13 cellular contexts compared by ENCODE assay signal in genomic region chr20:61874421-61875068, GRCh38.
A peak's percentile ranks its signal among the peaks of the same experiment; 100 is the strongest.
DNase-seq lines count a peak whose midpoint lies in the region; ATAC-seq, FAIRE-seq and TF ChIP-seq lines count a peak whose summit lies in the region.
"Had no signal": no experiment of that assay in that cellular context is flagged by ENCODE, and none has a peak within 500 bp of the region (broad histone marks: within the 10 kb centered on the region; RNA-seq: fewer than 3 reads in every experiment).

No MANE protein-coding gene starts in this region.

- no peaks in the 10 kb centered on the region for H3K9me3 Mint-ChIP-seq in activated naive CD8-positive, alpha-beta T cell treated with anti-CD3 and anti-CD28 coated beads for 36 hours
- H3K9me3 Mint-ChIP-seq in naive thymus-derived CD8-positive, alpha-beta T cell = no peaks in the 10 kb centered on the region

- H3K4me3 Mint-ChIP-seq in activated naive CD8-positive, alpha-beta T cell treated with anti-CD3 and anti-CD28 coated beads for 36 hours = no peak overlapping the region
- no peak overlapping the region for H3K4me3 Mint-ChIP-seq in naive thymus-derived CD8-positive, alpha-beta T cell
- H3K4me3 Mint-ChIP-seq: mesothelial cell of epicardium had no signal

- H3K9me3 ChIP-seq in Karpas-422 (ENCODE audit: low read length) = no peaks in the 10 kb centered on the region
- no peaks in the 10 kb centered on the region for H3K9me3 ChIP-seq in right cardiac atrium (ENCODE audit: control insufficient read depth, low read length)
- H3K9me3 ChIP-seq: transverse colon had no signal

- DNase-seq in D721Med (ENCODE audit: insufficient read length, low spot score) (no peak), Karpas-422 (peak; percentile 83), right cardiac atrium (peak; percentile 38 to 76 (median 53)), left lobe of liver (ENCODE audit: low spot score) (no peak)
- DNase-seq in activated naive CD8-positive, alpha-beta T cell treated with anti-CD3 and anti-CD28 coated beads for 36 hours = no peak
- DNase-seq in naive thymus-derived CD8-positive, alpha-beta T cell = no peak
- DNase-seq: activated effector memory CD4-positive, alpha-beta T cell treated with Interleukin-2 at 50 U/mL for 16 hours; stimulated activated CD4-positive, alpha-beta T cell treated with anti-CD3 and anti-CD28 coated beads, Interleukin-2, amount 100 ng/mL, for 24 hours; transverse colon had no signal

- H3K9ac ChIP-seq in Karpas-422 (ENCODE audit: low read length) = no peak overlapping the region

- FAIRE-seq in D721Med (lab: Jason Lieb, UNC) = no peak
- FAIRE-seq: endothelial cell of umbilical vein had no signal

- H3K27ac Mint-ChIP-seq in activated naive CD8-positive, alpha-beta T cell treated with anti-CD3 and anti-CD28 coated beads for 36 hours = no peak overlapping the region
- no peak overlapping the region for H3K27ac Mint-ChIP-seq in naive thymus-derived CD8-positive, alpha-beta T cell
- H3K27ac Mint-ChIP-seq: mesothelial cell of epicardium had no signal

- no peaks in the 10 kb centered on the region for H3K79me2 ChIP-seq in Karpas-422 (ENCODE audit: low read length)

- H4K20me1 ChIP-seq in Karpas-422 (ENCODE audit: insufficient read depth, low read depth, low read length) = peaks cover 25% of the 10 kb centered on the region; the same call in 1 of the 2 replicates

- ATAC-seq in right cardiac atrium = peak; percentile 20 to 60
- no peak for ATAC-seq in left lobe of liver
- no peak for ATAC-seq in naive thymus-derived CD8-positive, alpha-beta T cell
- no peak for ATAC-seq in HG03025 (IDR thresholded peaks at IDR 0.05; ENCODE audit: low FRiP score, unreplicated experiment)

- H3K9me2 ChIP-seq in Karpas-422 (replicated peaks; ENCODE audit: insufficient read depth, low read length) = no peaks in the 10 kb centered on the region

- no peak overlapping the region for H3K4me2 ChIP-seq in Karpas-422 (ENCODE audit: low read depth, low read length, poor library complexity, severe bottlenecking)

- WGBS in right cardiac atrium = 47% methylated on average over 27 of the region's 27 CpGs

- no peak overlapping the region for H3K27ac ChIP-seq in Karpas-422 (ENCODE audit: low read length)
- peak overlapping the region; percentile 24; the same call in 1 of the 2 replicates for H3K27ac ChIP-seq in VCaP
- no peak overlapping the region for H3K27ac ChIP-seq in right cardiac atrium (ENCODE audit: low read length)
- H3K27ac ChIP-seq: transverse colon had no signal

- intact Hi-C loops in right cardiac atrium (cut with DNase I) = no loop called here

- no peaks in the 10 kb centered on the region for H3K27me3 ChIP-seq in Karpas-422 (ENCODE audit: low read length)
- no peaks in the 10 kb centered on the region for H3K27me3 ChIP-seq in right cardiac atrium (ENCODE audit: control insufficient read depth, insufficient read depth)
- H3K27me3 ChIP-seq: transverse colon had no signal

- TF ChIP-seq CTCF in D721Med (IDR thresholded peaks at IDR 0.05; ENCODE audit: insufficient read depth, missing control alignments) (peak; percentile 5), VCaP (conservative IDR thresholded peaks at IDR 0.05) (peak; percentile 86)

- no peak overlapping the region for H2AFZ ChIP-seq in Karpas-422 (ENCODE audit: low read length)

- H3K27me3 Mint-ChIP-seq in activated naive CD8-positive, alpha-beta T cell treated with anti-CD3 and anti-CD28 coated beads for 36 hours = no peaks in the 10 kb centered on the region
- H3K27me3 Mint-ChIP-seq in naive thymus-derived CD8-positive, alpha-beta T cell = no peaks in the 10 kb centered on the region

- no peaks in the 10 kb centered on the region for H3K36me3 Mint-ChIP-seq in activated naive CD8-positive, alpha-beta T cell treated with anti-CD3 and anti-CD28 coated beads for 36 hours
- no peaks in the 10 kb centered on the region for H3K36me3 Mint-ChIP-seq in naive thymus-derived CD8-positive, alpha-beta T cell
- H3K36me3 Mint-ChIP-seq: mesothelial cell of epicardium had no signal

- no peaks in the 10 kb centered on the region for H3K4me1 Mint-ChIP-seq in activated naive CD8-positive, alpha-beta T cell treated with anti-CD3 and anti-CD28 coated beads for 36 hours
- no peaks in the 10 kb centered on the region for H3K4me1 Mint-ChIP-seq in naive thymus-derived CD8-positive, alpha-beta T cell
- H3K4me1 Mint-ChIP-seq: mesothelial cell of epicardium had no signal

- POLR2A ChIA-PET in naive thymus-derived CD8-positive, alpha-beta T cell (lab: Charles Lee) = no interaction called here

- no peaks in the 10 kb centered on the region for H3K36me3 ChIP-seq in Karpas-422 (ENCODE audit: insufficient read depth, low read length)
- H3K36me3 ChIP-seq: transverse colon had no signal

- H3K4me3 ChIP-seq in Karpas-422 (ENCODE audit: low read length) (no peak overlapping the region), right cardiac atrium (ENCODE audit: low read length) (no peak overlapping the region)
- H3K4me3 ChIP-seq: transverse colon had no signal

- no peaks in the 10 kb centered on the region for H3K4me1 ChIP-seq in Karpas-422 (ENCODE audit: low read length)
- no peaks in the 10 kb centered on the region for H3K4me1 ChIP-seq in right cardiac atrium (ENCODE audit: control insufficient read depth, insufficient read depth, low read length)
- H3K4me1 ChIP-seq: transverse colon had no signal

Comparison
In these comparisons a context has a peak if more than half of its experiments do, and no peak if none do; other contexts are left out.
1. DNase-seq: peak in Karpas-422 (single experiment) and right cardiac atrium (3 of 3); none in D721Med (single experiment), activated naive CD8-positive, alpha-beta T cell treated with anti-CD3 and anti-CD28 coated beads for 36 hours (single experiment), left lobe of liver (single experiment) and naive thymus-derived CD8-positive, alpha-beta T cell (0 of 10).
2. ATAC-seq: peak in right cardiac atrium (2 of 2); none in left lobe of liver (single experiment), naive thymus-derived CD8-positive, alpha-beta T cell (0 of 2) and HG03025 (single experiment).